In genomic region chr2:45128580-45128997, GRCh38 we compare ENCODE assay signal across 9 cellular contexts.
A peak's percentile ranks its signal among the peaks of the same experiment; 100 is the strongest.
DNase-seq lines count a peak whose midpoint lies in the region; ATAC-seq and TF ChIP-seq lines count a peak whose summit lies in the region.
"Had no signal": no experiment of that assay in that cellular context is flagged by ENCODE, and none has a peak within 500 bp of the region (broad histone marks: within the 10 kb centered on the region; RNA-seq: fewer than 3 reads in every experiment).

No MANE protein-coding gene starts in this region.

- intact Hi-C loops in esophagus squamous epithelium (cut with DNase I), result no loop called here

- H3K9me3 ChIP-seq in esophagus squamous epithelium, result no peaks in the 10 kb centered on the region

- H3K36me3 ChIP-seq in esophagus squamous epithelium, result no peaks in the 10 kb centered on the region

- no peak for TF ChIP-seq POLR2A in esophagus squamous epithelium (IDR thresholded peaks at IDR 0.05)

- H3K27ac ChIP-seq in esophagus squamous epithelium, result no peak overlapping the region

- CTCF ChIA-PET in AG04449 (lab: Yijun Ruan, JAX), result interaction anchor here (1.4 kb wide), 1 partner anchor 40 kb away, joined by 3 read pairs; no protein-coding TSS in a partner anchor

- in situ Hi-C loops in astrocyte of the cerebellum (cut with HindIII; ENCODE audit: low sequenced_read_pairs), result no loop called here

- POLR2A ChIA-PET in AG04449 (lab: Yijun Ruan, JAX), result interaction anchor here (0.6 to 1.2 kb wide), 2 partner anchors 9 to 778 kb away, joined by 3 read pairs; no protein-coding TSS in a partner anchor

- H3K4me3 ChIP-seq in AG04449 (ENCODE audit: low read depth, low read length) (no peak overlapping the region), astrocyte of the cerebellum (ENCODE audit: low read depth, low read length) (no peak overlapping the region), esophagus squamous epithelium (no peak overlapping the region)

- DNase-seq in AG04449 (ENCODE audit: low read depth, low spot score), result peak; percentile 86
- peak; percentile 98 for DNase-seq in HS-5 (ENCODE audit: low read depth)
- peak; percentile 80 for DNase-seq in astrocyte of the cerebellum (ENCODE audit: low read depth)
- peak; percentile 80 for DNase-seq in hepatic stellate cell (ENCODE audit: low spot score)
- no peak for DNase-seq in NCI-H187 (lab: John Stamatoyannopoulos, UW)
- no peak for DNase-seq in esophagus squamous epithelium (lab: John Stamatoyannopoulos, UW)
- no peak for DNase-seq in NCI-H82 treated with DMSO at 0.1 percent for 48 hours (lab: John Stamatoyannopoulos, UW; ENCODE audit: unreplicated experiment)
- DNase-seq: naive thymus-derived CD4-positive, alpha-beta T cell had no signal

- ATAC-seq in GM19455 (IDR thresholded peaks at IDR 0.05; ENCODE audit: unreplicated experiment), result no peak
- ATAC-seq: naive thymus-derived CD4-positive, alpha-beta T cell had no signal

- TF ChIP-seq CTCF in AG04449 (IDR thresholded peaks at IDR 0.05; ENCODE audit: insufficient read depth, low read length, missing control alignments), result peak; percentile 10
- no peak for TF ChIP-seq CTCF in astrocyte of the cerebellum (IDR thresholded peaks at IDR 0.05; ENCODE audit: low read depth, low read length, missing control alignments)
- no peak for TF ChIP-seq CTCF in esophagus squamous epithelium (IDR thresholded peaks at IDR 0.05)

- WGBS in esophagus squamous epithelium, 2 donors, result 50 to 53% methylated on average over 1 of the region's 1 CpG

- no peaks in the 10 kb centered on the region for H3K4me1 ChIP-seq in esophagus squamous epithelium

- peaks cover 0 to 3% (median 0%) of the 10 kb centered on the region in 4 donors for H3K27me3 ChIP-seq in esophagus squamous epithelium

Comparison
In these comparisons a context has a peak if more than half of its experiments do, and no peak if none do; other contexts are left out.
1. DNase-seq: peak in AG04449 (single experiment), HS-5 (single experiment), astrocyte of the cerebellum (single experiment) and hepatic stellate cell (single experiment); none in NCI-H187 (0 of 2), esophagus squamous epithelium (single experiment) and NCI-H82 treated with DMSO at 0.1 percent for 48 hours (single experiment).